ENCODE assay signal across 14 cellular contexts in the genomic region with DNA sequence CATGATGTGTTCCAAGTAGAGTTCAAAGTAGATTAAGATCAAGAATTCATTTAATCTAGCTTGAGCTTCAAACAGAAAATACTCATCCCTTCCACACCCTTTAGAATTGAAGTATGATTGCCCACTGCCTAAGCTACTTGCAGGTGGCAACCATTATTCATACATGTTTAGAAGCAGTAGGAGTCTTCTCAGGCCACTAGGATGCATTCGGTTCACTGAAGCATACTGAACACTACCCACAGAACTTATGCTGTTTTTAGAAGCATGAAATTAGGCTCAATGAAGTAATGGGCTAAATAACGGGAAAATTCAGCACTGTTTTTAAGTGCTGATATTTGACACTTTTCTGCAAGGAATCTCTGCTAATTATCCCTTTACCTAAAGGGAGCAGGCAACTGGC.
A peak's percentile ranks its signal among the peaks of the same experiment; 100 is the strongest.
DNase-seq lines count a peak whose midpoint lies in the region; ATAC-seq lines count a peak whose summit lies in the region.
"Had no signal": no experiment of that assay in that cellular context is flagged by ENCODE, and none has a peak within 500 bp of the region (broad histone marks: within the 10 kb centered on the region; RNA-seq: fewer than 3 reads in every experiment).

No MANE protein-coding gene starts in this region.

- H3K27me3 Mint-ChIP-seq in stimulated activated naive B cell treated with anti-CD40 and anti-IgM and Interleukin-4, amounts not matched to agents 10 μg/mL and 1 μg/mL and 100 μg/mL, for 72 hours: no peaks in the 10 kb centered on the region
- H3K27me3 Mint-ChIP-seq: activated naive CD8-positive, alpha-beta T cell treated with anti-CD3 and anti-CD28 coated beads for 36 hours had no signal

- no peak overlapping the region for H3K4me3 Mint-ChIP-seq in stimulated activated naive B cell treated with anti-CD40 and anti-IgM and Interleukin-4, amounts not matched to agents 10 μg/mL and 1 μg/mL and 100 μg/mL, for 72 hours
- H3K4me3 Mint-ChIP-seq: activated naive CD8-positive, alpha-beta T cell treated with anti-CD3 and anti-CD28 coated beads for 36 hours had no signal

- ATAC-seq in GM18858 (IDR thresholded peaks at IDR 0.05; ENCODE audit: unreplicated experiment): peak; percentile 93
- peak; percentile 86 for ATAC-seq in GM21825 (IDR thresholded peaks at IDR 0.05; ENCODE audit: unreplicated experiment)
- ATAC-seq in HG03378 (IDR thresholded peaks at IDR 0.05; ENCODE audit: unreplicated experiment): peak; percentile 88
- peak; percentile 75 to 94 for ATAC-seq in stimulated activated naive B cell treated with anti-CD40 and anti-IgM and Interleukin-4, amounts not matched to agents 10 μg/mL and 1 μg/mL and 100 μg/mL, for 72 hours (replicated peaks)
- ATAC-seq: K562 had no signal

- H3K9me3 Mint-ChIP-seq in stimulated activated naive B cell treated with anti-CD40 and anti-IgM and Interleukin-4, amounts not matched to agents 10 μg/mL and 1 μg/mL and 100 μg/mL, for 72 hours: peaks cover 3 to 4% of the 10 kb centered on the region in 2 donors

- no peak overlapping the region for H3K27ac Mint-ChIP-seq in stimulated activated naive B cell treated with anti-CD40 and anti-IgM and Interleukin-4, amounts not matched to agents 10 μg/mL and 1 μg/mL and 100 μg/mL, for 72 hours
- H3K27ac Mint-ChIP-seq: activated naive CD8-positive, alpha-beta T cell treated with anti-CD3 and anti-CD28 coated beads for 36 hours had no signal

- H3K4me1 Mint-ChIP-seq in stimulated activated naive B cell treated with anti-CD40 and anti-IgM and Interleukin-4, amounts not matched to agents 10 μg/mL and 1 μg/mL and 100 μg/mL, for 72 hours: peaks cover 7 to 13% of the 10 kb centered on the region in 2 donors
- H3K4me1 Mint-ChIP-seq: activated naive CD8-positive, alpha-beta T cell treated with anti-CD3 and anti-CD28 coated beads for 36 hours had no signal

- DNase-seq in stimulated activated naive B cell treated with anti-CD40 and anti-IgM and Interleukin-4, amounts not matched to agents 10 μg/mL and 1 μg/mL and 100 μg/mL, for 72 hours: no peak
- DNase-seq in KG1 (lab: John Stamatoyannopoulos, UW): no peak
- no peak for DNase-seq in AML-193 (lab: John Stamatoyannopoulos, UW)
- no peak for DNase-seq in hypothalamus (lab: John Stamatoyannopoulos, UW)
- DNase-seq: activated naive CD8-positive, alpha-beta T cell treated with anti-CD3 and anti-CD28 coated beads for 36 hours; Caco-2; central memory CD4-positive, alpha-beta T cell; left ventricle myocardium inferior; NCI-H1930; spleen had no signal

- H3K36me3 Mint-ChIP-seq in stimulated activated naive B cell treated with anti-CD40 and anti-IgM and Interleukin-4, amounts not matched to agents 10 μg/mL and 1 μg/mL and 100 μg/mL, for 72 hours: peaks cover 4 to 10% of the 10 kb centered on the region in 2 donors
- H3K36me3 Mint-ChIP-seq: activated naive CD8-positive, alpha-beta T cell treated with anti-CD3 and anti-CD28 coated beads for 36 hours had no signal
